8 cellular contexts compared by ENCODE assay signal in the genomic region with DNA sequence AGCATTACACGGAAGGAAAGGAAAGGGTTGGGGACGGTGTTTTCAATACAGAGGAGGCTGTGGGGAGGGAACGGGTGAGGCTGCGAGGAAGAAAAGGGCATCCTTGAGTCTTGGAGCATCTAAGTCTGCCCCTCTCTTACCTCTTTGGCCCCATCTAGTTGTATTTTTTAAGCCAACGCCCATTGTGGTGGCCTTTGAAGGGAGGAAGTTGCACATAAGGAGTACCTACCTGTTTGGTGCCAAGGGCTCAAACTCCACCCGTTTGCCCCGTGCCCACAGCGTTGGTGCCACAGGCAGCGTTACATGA.
DNase-seq lines count a peak whose midpoint lies in the region; ATAC-seq and TF ChIP-seq lines count a peak whose summit lies in the region.

No MANE protein-coding gene starts in this region.

- H3K4me3 ChIP-seq in BJ (ENCODE audit: low read depth, low read length) (peak overlapping the region; percentile 38), KMS-11 (IDR thresholded peaks at IDR 0.05; ENCODE audit: insufficient read depth, low read depth, low read length) (peak overlapping the region; percentile 51), neuron (ENCODE audit: low read length) (peak overlapping the region; percentile 37)
- peak overlapping the region; percentile 63 for H3K4me3 ChIP-seq in effector memory CD4-positive, alpha-beta T cell (ENCODE audit: insufficient read depth, low read depth, low read length, poor library complexity, severe bottlenecking)

- H3K27me3 ChIP-seq in BJ (ENCODE audit: control insufficient read depth, insufficient read depth, low read length) (peaks cover 27% of the 10 kb centered on the region), KMS-11 (ENCODE audit: insufficient read depth, low read depth) (peaks cover 16% of the 10 kb centered on the region), neuron (ENCODE audit: insufficient read depth, low read length) (peaks cover 14% of the 10 kb centered on the region)
- no peaks in the 10 kb centered on the region for H3K27me3 ChIP-seq in effector memory CD4-positive, alpha-beta T cell (replicated peaks; ENCODE audit: control insufficient read depth, insufficient read depth, low read length, poor library complexity, severe bottlenecking)

- H3K36me3 ChIP-seq in BJ (ENCODE audit: control insufficient read depth, insufficient read depth, low read length) (no peaks in the 10 kb centered on the region), KMS-11 (ENCODE audit: insufficient read depth) (no peaks in the 10 kb centered on the region), neuron (ENCODE audit: insufficient read depth, low read length) (no peaks in the 10 kb centered on the region)
- no peaks in the 10 kb centered on the region for H3K36me3 ChIP-seq in effector memory CD4-positive, alpha-beta T cell (ENCODE audit: control insufficient read depth, insufficient read depth, low read length)

- CTCF ChIA-PET in BJ (lab: Yijun Ruan, JAX) = interaction anchor here (1.0 to 1.2 kb wide), 3 partner anchors 10 to 20 kb away, joined by 3 read pairs; no protein-coding TSS in a partner anchor

- POLR2A ChIA-PET in BJ (lab: Charles Lee) = no interaction called here

- H3K79me2 ChIP-seq in KMS-11 (ENCODE audit: insufficient read depth, low read depth) = no peaks in the 10 kb centered on the region

- H4K20me1 ChIP-seq in KMS-11 (ENCODE audit: insufficient read depth) = no peaks in the 10 kb centered on the region

- peak overlapping the region; percentile 50; the same call in 1 of the 2 replicates for H3K4me2 ChIP-seq in KMS-11

- no peak overlapping the region for H3K9ac ChIP-seq in KMS-11

- intact Hi-C loops in posterior vena cava (cut with DNase I) = no loop called here

- H2AFZ ChIP-seq in KMS-11 (ENCODE audit: low read depth) (peak overlapping the region; percentile 44; the same call in 1 of the 2 replicates), neuron (ENCODE audit: low read depth, low read length) (peak overlapping the region; percentile 13)

- H3K27ac ChIP-seq in KMS-11 = no peak overlapping the region
- no peak overlapping the region for H3K27ac ChIP-seq in effector memory CD4-positive, alpha-beta T cell (ENCODE audit: insufficient read depth, low read length, poor library complexity, severe bottlenecking)

- no peaks in the 10 kb centered on the region for H3K9me3 ChIP-seq in effector memory CD4-positive, alpha-beta T cell (ENCODE audit: control insufficient read depth, low read length)
- H3K9me3 ChIP-seq in neuron (ENCODE audit: low read length) = no peaks in the 10 kb centered on the region

- no peak for TF ChIP-seq CTCF in BJ (IDR thresholded peaks at IDR 0.05; ENCODE audit: insufficient read depth, low read depth, low read length)
- no peak for TF ChIP-seq CTCF in KMS-11 (conservative IDR thresholded peaks at IDR 0.05; ENCODE audit: low read depth, low read length)

- ATAC-seq in HG02970 (IDR thresholded peaks at IDR 0.05; ENCODE audit: low FRiP score, unreplicated experiment) (no peak), HG03097 (IDR thresholded peaks at IDR 0.05; ENCODE audit: low FRiP score, unreplicated experiment) (no peak)

- no peak for DNase-seq in BJ (ENCODE audit: low read depth)
- DNase-seq in effector memory CD4-positive, alpha-beta T cell = no peak
- DNase-seq in globus pallidus (ENCODE audit: low spot score) = no peak
- no peak for DNase-seq in posterior vena cava (ENCODE audit: low spot score)

- H3K4me1 ChIP-seq in KMS-11 (ENCODE audit: low read depth, poor library complexity, severe bottlenecking) (no peaks in the 10 kb centered on the region), neuron (ENCODE audit: insufficient read depth, low read length) (peaks cover 20% of the 10 kb centered on the region)
- H3K4me1 ChIP-seq in effector memory CD4-positive, alpha-beta T cell (ENCODE audit: control insufficient read depth, insufficient read depth, low read length, poor library complexity, severe bottlenecking) = peaks cover 5% of the 10 kb centered on the region
